Comparison of ENCODE assay signal across 9 cellular contexts in the genomic region with DNA sequence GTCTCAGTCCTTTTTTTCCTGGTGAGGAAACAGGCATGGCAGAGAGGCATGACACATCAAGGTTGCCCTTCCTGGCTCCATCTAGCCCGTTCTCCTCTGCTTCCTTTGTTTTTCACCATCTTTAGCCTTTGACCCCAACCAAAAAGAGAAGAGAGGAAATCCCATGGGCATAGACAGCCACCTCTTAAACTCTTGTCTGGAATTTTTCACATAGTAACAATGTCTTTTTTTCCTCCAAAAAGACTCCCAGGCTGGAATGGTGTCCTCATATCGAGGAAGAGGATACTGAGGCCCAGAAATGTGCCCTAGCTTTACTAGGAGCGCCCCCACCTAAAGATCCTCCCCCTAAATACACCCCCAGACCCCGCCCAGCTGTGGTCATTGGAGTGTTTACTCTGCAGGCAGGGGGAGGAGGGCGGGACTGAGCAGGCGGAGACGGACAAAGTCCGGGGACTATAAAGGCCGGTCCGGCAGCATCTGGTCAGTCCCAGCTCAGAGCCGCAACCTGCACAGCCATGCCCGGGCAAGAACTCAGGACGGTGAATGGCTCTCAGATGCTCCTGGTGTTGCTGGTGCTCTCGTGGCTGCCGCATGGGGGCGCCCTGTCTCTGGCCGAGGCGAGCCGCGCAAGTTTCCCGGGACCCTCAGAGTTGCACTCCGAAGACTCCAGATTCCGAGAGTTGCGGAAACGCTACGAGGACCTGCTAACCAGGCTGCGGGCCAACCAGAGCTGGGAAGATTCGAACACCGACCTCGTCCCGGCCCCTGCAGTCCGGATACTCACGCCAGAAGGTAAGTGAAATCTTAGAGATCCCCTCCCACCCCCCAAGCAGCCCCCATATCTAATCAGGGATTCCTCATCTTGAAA.
DNase-seq lines count a peak whose midpoint lies in the region; ATAC-seq lines count a peak whose summit lies in the region.
"Had no signal": no experiment of that assay in that cellular context is flagged by ENCODE, and none has a peak within 500 bp of the region (broad histone marks: within the 10 kb centered on the region; RNA-seq: fewer than 3 reads in every experiment).

Gene GDF15 (plus strand): TSS at position 484 of the 868 bp plus-strand sequence. CDS start 32 bp downstream, at position 516.

- ATAC-seq in GM21786 (IDR thresholded peaks at IDR 0.05; ENCODE audit: unreplicated experiment), result no peak
- ATAC-seq in GM21423 (IDR thresholded peaks at IDR 0.05; ENCODE audit: unreplicated experiment), result no peak

- peak; percentile 59 for DNase-seq in NCI-H82 (lab: John Stamatoyannopoulos, UW)
- no peak for DNase-seq in NCI-H82 treated with DMSO at 0.1 percent for 48 hours (lab: John Stamatoyannopoulos, UW; ENCODE audit: unreplicated experiment)
- DNase-seq in NCI-H1694 (lab: John Stamatoyannopoulos, UW), result peak; percentile 21
- peak; percentile 84 for DNase-seq in astrocyte of the hippocampus (ENCODE audit: low read depth, low spot score)
- peak; percentile 82 for DNase-seq in iPS-NIHi7 (ENCODE audit: extremely low spot score)
- peak; percentile 28 to 53 for DNase-seq in stimulated activated CD4-positive, alpha-beta T cell treated with anti-CD3 and anti-CD28 coated beads, Interleukin-2, amount 100 ng/mL, for 24 hours
- DNase-seq: DND-41 had no signal
